ENCODE assay signal across 17 cellular contexts in the genomic region with DNA sequence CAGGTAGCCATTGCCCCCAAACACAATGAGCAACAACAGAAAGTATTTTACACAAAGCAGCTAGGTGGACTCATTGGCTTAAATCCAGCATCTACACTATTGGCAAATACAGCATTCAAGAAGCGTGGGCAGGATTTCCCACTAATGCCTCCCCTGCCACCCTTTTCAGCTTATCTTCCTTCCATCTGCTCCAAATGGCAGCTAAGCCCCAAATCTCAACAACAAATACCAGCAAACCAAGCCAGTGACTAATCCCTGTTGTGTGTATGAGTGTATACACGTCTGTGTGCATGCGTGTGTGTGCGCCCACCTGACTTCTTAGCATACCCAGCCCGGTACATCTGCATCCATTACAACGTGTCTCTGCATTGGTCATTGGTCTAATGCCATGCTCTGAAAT.
DNase-seq lines count a peak whose midpoint lies in the region; ATAC-seq and TF ChIP-seq lines count a peak whose summit lies in the region.
"Had no signal": no experiment of that assay in that cellular context is flagged by ENCODE, and none has a peak within 500 bp of the region (broad histone marks: within the 10 kb centered on the region; RNA-seq: fewer than 3 reads in every experiment).

No MANE protein-coding gene starts in this region.

- POLR2A ChIA-PET in HEK293 (lab: Yijun Ruan, JAX) (no interaction called here), RWPE1 (lab: Yijun Ruan, JAX; ENCODE audit: low non-redundant PET) (no interaction called here)

- TF ChIP-seq CTCF in HEK293 (tag by site-specific recombination; IDR thresholded peaks at IDR 0.05) = no peak
- no peak for TF ChIP-seq CTCF in retinal pigment epithelial cell (conservative IDR thresholded peaks at IDR 0.05; ENCODE audit: low read depth, low read length)
- no peak for TF ChIP-seq CTCF in RWPE1 (conservative IDR thresholded peaks at IDR 0.05; ENCODE audit: low read depth)

- CTCF ChIA-PET in HEK293 (lab: Yijun Ruan, JAX) (no interaction called here), RWPE1 (lab: Yijun Ruan, JAX) (interaction anchor here (0.6 kb wide), 1 partner anchor 1220 kb away, joined by 4 read pairs; no protein-coding TSS in a partner anchor)

- no peak for ATAC-seq in HG02870 (IDR thresholded peaks at IDR 0.05; ENCODE audit: unreplicated experiment)
- no peak for ATAC-seq in HG03521 (IDR thresholded peaks at IDR 0.05; ENCODE audit: unreplicated experiment)
- ATAC-seq: CD8-positive, alpha-beta T cell; GM23338; K562 had no signal

- H3K4me3 ChIP-seq in HEK293 (ENCODE audit: low read depth, low read length) (no peak overlapping the region), retinal pigment epithelial cell (ENCODE audit: low read length) (no peak overlapping the region)
- H3K4me3 ChIP-seq: BLaER1 treated with 17β-estradiol and CSF1 and Interleukin-3, amounts not matched to agents 10 nM and 100 nM; GM23338; K562 had no signal

- no peaks in the 10 kb centered on the region for H3K36me3 ChIP-seq in HEK293 (ENCODE audit: control insufficient read depth in 2 of 2, insufficient read depth in 1 of 2, low read length in 2 of 2)

- no peaks in the 10 kb centered on the region for H3K4me1 ChIP-seq in HEK293 (ENCODE audit: control insufficient read depth, insufficient read depth, low read length)

- DNase-seq in Ammon's horn (ENCODE audit: low spot score) (peak; percentile 61), NCI-H82 (lab: John Stamatoyannopoulos, UW) (peak; percentile 95), retinal pigment epithelial cell (ENCODE audit: low read depth) (peak; percentile 6), RWPE1 (ENCODE audit: low spot score) (no peak)
- DNase-seq: 8988T; Calu3; CD8-positive, alpha-beta T cell; HCEC 1CT; HFFc6; IMR-90 had no signal

- no peaks in the 10 kb centered on the region for H3K9me3 ChIP-seq in HEK293 (ENCODE audit: control insufficient read depth, insufficient read depth, low read depth, low read length)
- H3K9me3 ChIP-seq: BLaER1 treated with 17β-estradiol and CSF1 and Interleukin-3, amounts not matched to agents 10 nM and 100 nM had no signal

- H3K27ac ChIP-seq in HEK293 (ENCODE audit: extremely low read depth, low read depth, low read length) (no peak overlapping the region), RWPE1 (no peak overlapping the region)
- H3K27ac ChIP-seq: BLaER1 treated with 17β-estradiol and CSF1 and Interleukin-3, amounts not matched to agents 10 nM and 100 nM; HL-60 had no signal

TF ChIP-seq in HEK293, 187 proteins besides CTCF, POLR2A, EP300 and RAD21:
- TF ChIP-seq EGR2 (tag by site-specific recombination; IDR thresholded peaks at IDR 0.05; ENCODE audit: low read depth) (0 out of 2 replicates have a peak, but pooled peaks have one; percentile 17), ZNF768 (tag by site-specific recombination; IDR thresholded peaks at IDR 0.05) (no peak), ZFHX2 (tag by site-specific recombination; conservative IDR thresholded peaks at IDR 0.05) (0 out of 2 replicates have a peak, but pooled peaks have one; percentile 15)
